Comparison of ENCODE assay signal across 14 cellular contexts in genomic region chr1:2468540-2468939, GRCh38.
"Had no signal": no experiment of that assay in that cellular context is flagged by ENCODE, and none has a peak within 500 bp of the region (broad histone marks: within the 10 kb centered on the region; RNA-seq: fewer than 3 reads in every experiment).

No MANE protein-coding gene starts in this region.

- H3K9me3 ChIP-seq: neutrophil, pancreas, suprapubic skin, transverse colon, vagina had no signal

- H3K4me2 ChIP-seq: smooth muscle cell had no signal

- H3K4me3 ChIP-seq: lung, pancreas, smooth muscle cell, suprapubic skin, transverse colon, vagina had no signal

- H3K9me3 Mint-ChIP-seq: activated T-cell treated with anti-CD3 and anti-CD28 coated beads, Interleukin-2, amount 50 U/mL, for 72 hours; dendritic cell treated with granulocyte-macrophage colony-stimulating factor and Interleukin-4, amounts not matched to agents 40 ng/mL and 50 ng/mL, for 4 days; natural killer cell; stimulated activated naive CD8-positive, alpha-beta T cell treated with anti-CD3 and anti-CD28 coated beads, Interleukin-15, amount 100 ng/mL, for 72 hours had no signal

- H3K27ac Mint-ChIP-seq: activated T-cell treated with anti-CD3 and anti-CD28 coated beads, Interleukin-2, amount 50 U/mL, for 72 hours; dendritic cell treated with granulocyte-macrophage colony-stimulating factor and Interleukin-4, amounts not matched to agents 40 ng/mL and 50 ng/mL, for 4 days; natural killer cell; stimulated activated naive CD8-positive, alpha-beta T cell treated with anti-CD3 and anti-CD28 coated beads, Interleukin-15, amount 100 ng/mL, for 72 hours had no signal

- H3K36me3 ChIP-seq: neutrophil, pancreas, suprapubic skin, transverse colon, vagina had no signal

- H3K27ac ChIP-seq: neutrophil, pancreas, suprapubic skin, transverse colon, vagina had no signal

- H3K4me1 ChIP-seq: pancreas had no signal

- H3K27me3 ChIP-seq: vagina had no signal

- H3K36me3 Mint-ChIP-seq: natural killer cell had no signal

- H3K4me3 Mint-ChIP-seq: activated T-cell treated with anti-CD3 and anti-CD28 coated beads, Interleukin-2, amount 50 U/mL, for 72 hours; dendritic cell treated with granulocyte-macrophage colony-stimulating factor and Interleukin-4, amounts not matched to agents 40 ng/mL and 50 ng/mL, for 4 days; natural killer cell; stimulated activated naive CD8-positive, alpha-beta T cell treated with anti-CD3 and anti-CD28 coated beads, Interleukin-15, amount 100 ng/mL, for 72 hours had no signal

- ATAC-seq: activated T-cell treated with anti-CD3 and anti-CD28 coated beads, Interleukin-2, amount 50 U/mL, for 72 hours; sciatic nerve; stimulated activated naive CD8-positive, alpha-beta T cell treated with anti-CD3 and anti-CD28 coated beads, Interleukin-15, amount 100 ng/mL, for 72 hours had no signal

- DNase-seq: aorta, hypothalamus, transverse colon had no signal
